1 cellular context compared by ENCODE assay signal in genomic region chr5:120605325-120606079, GRCh38.
TF ChIP-seq lines count a peak whose summit lies in the region.

No MANE protein-coding gene starts in this region.

TF ChIP-seq in SK-N-SH, 30 proteins besides CTCF, POLR2A, EP300 and RAD21 (continued from another document):
- TF ChIP-seq PBX3 (IDR thresholded peaks at IDR 0.05) (no peak), MAX (IDR thresholded peaks at IDR 0.05; ENCODE audit: low read depth) (no peak), EZH2phosphoT487 (IDR thresholded peaks at IDR 0.05; ENCODE audit: borderline replicate concordance, low read depth) (no peak), SMC3 (IDR thresholded peaks at IDR 0.05; ENCODE audit: low read depth, low read length) (no peak), YY1 (IDR thresholded peaks at IDR 0.05; ENCODE audit: low read depth) (no peak), MXI1 (IDR thresholded peaks at IDR 0.05; ENCODE audit: low read depth, low read length) (no peak), USF1 (IDR thresholded peaks at IDR 0.05; ENCODE audit: borderline replicate concordance, low read depth) (no peak), NRF1 (IDR thresholded peaks at IDR 0.05; ENCODE audit: low read depth, low read length) (no peak), MEF2A (IDR thresholded peaks at IDR 0.05; ENCODE audit: borderline replicate concordance, low read depth) (no peak), TAF1 (IDR thresholded peaks at IDR 0.05; ENCODE audit: borderline replicate concordance, low read depth, low read length) (no peak), FOSL2 (IDR thresholded peaks at IDR 0.05; ENCODE audit: borderline replicate concordance, low read depth) (no peak)
